In genomic region chr7:143261901-143262300, GRCh38 we compare ENCODE assay signal across 26 cellular contexts. TPM values are rescaled to one million over a fixed set of nuclear protein-coding genes. Genes with fewer than 3 reads are reported as not detected.
DNase-seq lines count a peak whose midpoint lies in the region; ATAC-seq and TF ChIP-seq lines count a peak whose summit lies in the region.
"Had no signal": no experiment of that assay in that cellular context is flagged by ENCODE, and none has a peak within 500 bp of the region (broad histone marks: within the 10 kb centered on the region; RNA-seq: fewer than 3 reads in every experiment).

No MANE protein-coding gene starts in this region.

- intact Hi-C loops in activated CD4-positive, alpha-beta T cell treated with anti-CD3 and anti-CD28 coated beads for 36 hours (cut with DNase I, micrococcal nuclease) = loop anchor here in 1 of 2 experiments (2.0 kb wide), 1 partner anchor 21 kb away; no protein-coding TSS in a partner anchor
- intact Hi-C loops in OCI-LY7 (cut with micrococcal nuclease; ENCODE audit: unreplicated experiment) = no loop called here

- POLR2A ChIA-PET in activated CD4-positive, alpha-beta T cell treated with anti-CD3 and anti-CD28 coated beads for 36 hours (lab: Charles Lee) = no interaction called here
- POLR2A ChIA-PET in OCI-LY7 (lab: Charles Lee) = interaction anchor here (2.3 kb wide), 1 partner anchor 30 kb away, joined by 12 read pairs; no protein-coding TSS in a partner anchor

- H3K4me3 Mint-ChIP-seq in activated CD4-positive, alpha-beta T cell treated with anti-CD3 and anti-CD28 coated beads for 36 hours = no peak overlapping the region
- H3K4me3 Mint-ChIP-seq in IgD-negative memory B cell (peak overlapping the region; percentile 34 to 97 (median 66)), nephron (peak overlapping the region; percentile 80 to 98 (median 91))
- peak overlapping the region; percentile 54 for H3K4me3 Mint-ChIP-seq in activated naive CD8-positive, alpha-beta T cell treated with anti-CD3 and anti-CD28 coated beads, Interleukin-2, amount 50 U/mL, for 24 hours

- H3K9me3 Mint-ChIP-seq in activated CD4-positive, alpha-beta T cell treated with anti-CD3 and anti-CD28 coated beads for 36 hours (ENCODE audit: low read depth) = no peaks in the 10 kb centered on the region
- no peaks in the 10 kb centered on the region for H3K9me3 Mint-ChIP-seq in IgD-negative memory B cell
- H3K9me3 Mint-ChIP-seq in activated naive CD8-positive, alpha-beta T cell treated with anti-CD3 and anti-CD28 coated beads, Interleukin-2, amount 50 U/mL, for 24 hours = no peaks in the 10 kb centered on the region
- no peaks in the 10 kb centered on the region for H3K9me3 Mint-ChIP-seq in nephron

- TF ChIP-seq CTCF in nephron (IDR thresholded peaks at IDR 0.05; ENCODE audit: unreplicated experiment in 3 of 3) (no peak), OCI-LY7 (conservative IDR thresholded peaks at IDR 0.05; ENCODE audit: low read length) (no peak)

- H3K9me3 ChIP-seq in OCI-LY7 (ENCODE audit: low read length) = no peaks in the 10 kb centered on the region
- H3K9me3 ChIP-seq: BLaER1 treated with 17β-estradiol and CSF1 and Interleukin-3, amounts not matched to agents 10 nM and 100 nM; esophagus squamous epithelium; lower lobe of right lung; spleen; upper lobe of left lung had no signal

- H3K4me3 ChIP-seq in OCI-LY7 (ENCODE audit: low read depth, low read length, poor library complexity, severe bottlenecking) = no peak overlapping the region
- H3K4me3 ChIP-seq: esophagus squamous epithelium, lower lobe of right lung had no signal

- H3K36me3 Mint-ChIP-seq in activated CD4-positive, alpha-beta T cell treated with anti-CD3 and anti-CD28 coated beads for 36 hours (ENCODE audit: low read depth) = peaks cover 28% of the 10 kb centered on the region
- no peaks in the 10 kb centered on the region for H3K36me3 Mint-ChIP-seq in IgD-negative memory B cell
- H3K36me3 Mint-ChIP-seq in activated naive CD8-positive, alpha-beta T cell treated with anti-CD3 and anti-CD28 coated beads, Interleukin-2, amount 50 U/mL, for 24 hours (ENCODE audit: low read depth) = peaks cover 16% of the 10 kb centered on the region
- H3K36me3 Mint-ChIP-seq in nephron (ENCODE audit: low read depth) = peaks cover 10% of the 10 kb centered on the region

- no peaks in the 10 kb centered on the region for H3K27me3 Mint-ChIP-seq in activated CD4-positive, alpha-beta T cell treated with anti-CD3 and anti-CD28 coated beads for 36 hours
- no peaks in the 10 kb centered on the region for H3K27me3 Mint-ChIP-seq in IgD-negative memory B cell
- H3K27me3 Mint-ChIP-seq in activated naive CD8-positive, alpha-beta T cell treated with anti-CD3 and anti-CD28 coated beads, Interleukin-2, amount 50 U/mL, for 24 hours = no peaks in the 10 kb centered on the region
- no peaks in the 10 kb centered on the region for H3K27me3 Mint-ChIP-seq in nephron (ENCODE audit: low read depth)

- H3K36me3 ChIP-seq in OCI-LY7 (ENCODE audit: insufficient read depth, low read length) = no peaks in the 10 kb centered on the region
- H3K36me3 ChIP-seq: brain microvascular endothelial cell had no signal

- H2AFZ ChIP-seq in OCI-LY7 (ENCODE audit: low read length) = no peak overlapping the region

- peak overlapping the region; percentile 98 for H3K27ac Mint-ChIP-seq in activated CD4-positive, alpha-beta T cell treated with anti-CD3 and anti-CD28 coated beads for 36 hours
- H3K27ac Mint-ChIP-seq in IgD-negative memory B cell (peak overlapping the region in 2 of 3 donors; percentile 27 to 84), nephron (peak overlapping the region in 1 of 3 experiments; percentile 72)
- peak overlapping the region; percentile 78 for H3K27ac Mint-ChIP-seq in activated naive CD8-positive, alpha-beta T cell treated with anti-CD3 and anti-CD28 coated beads, Interleukin-2, amount 50 U/mL, for 24 hours

- H4K20me1 ChIP-seq in OCI-LY7 (ENCODE audit: insufficient read depth, low read length) = no peaks in the 10 kb centered on the region

- no peak for ATAC-seq in activated CD4-positive, alpha-beta T cell treated with anti-CD3 and anti-CD28 coated beads for 36 hours
- no peak for ATAC-seq in activated naive CD8-positive, alpha-beta T cell treated with anti-CD3 and anti-CD28 coated beads, Interleukin-2, amount 50 U/mL, for 24 hours
- ATAC-seq: lower lobe of right lung had no signal

- no peaks in the 10 kb centered on the region for H3K79me2 ChIP-seq in OCI-LY7 (ENCODE audit: insufficient read depth, low read depth, low read length)

- H3K27ac ChIP-seq in OCI-LY7 (ENCODE audit: low read depth, low read length, poor library complexity, severe bottlenecking) = no peak overlapping the region
- H3K27ac ChIP-seq: brain microvascular endothelial cell had no signal

- BruUV-seq in OCI-LY7 (replicated peaks; lab: Mats Ljungman, UMichigan) = no TSS peak

- peaks cover 8% of the 10 kb centered on the region for H3K4me1 ChIP-seq in OCI-LY7 (ENCODE audit: insufficient read depth, low read length, poor library complexity, severe bottlenecking)

- H3K4me1 Mint-ChIP-seq in activated CD4-positive, alpha-beta T cell treated with anti-CD3 and anti-CD28 coated beads for 36 hours = peaks cover 66% of the 10 kb centered on the region
- H3K4me1 Mint-ChIP-seq in IgD-negative memory B cell (peaks cover 46 to 55% (median 51%) of the 10 kb centered on the region in 3 donors), nephron (peaks cover 17% of the 10 kb centered on the region)
- peaks cover 57% of the 10 kb centered on the region for H3K4me1 Mint-ChIP-seq in activated naive CD8-positive, alpha-beta T cell treated with anti-CD3 and anti-CD28 coated beads, Interleukin-2, amount 50 U/mL, for 24 hours

- no peak overlapping the region for H3K4me2 ChIP-seq in OCI-LY7 (ENCODE audit: low read length)

- H3K9me2 ChIP-seq in OCI-LY7 (ENCODE audit: insufficient read depth, low read length) = no peaks in the 10 kb centered on the region

- DNase-seq in activated CD4-positive, alpha-beta T cell treated with anti-CD3 and anti-CD28 coated beads for 36 hours = no peak
- no peak for DNase-seq in activated CD4-positive, alpha-beta T cell treated with anti-CD3 and anti-CD28 coated beads, Interleukin-2, amount 50 U/mL, for 4 hours
- DNase-seq in activated naive CD8-positive, alpha-beta T cell treated with anti-CD3 and anti-CD28 coated beads, Interleukin-2, amount 50 U/mL, for 24 hours = no peak
- no peak for DNase-seq in NCI-H226
- no peak for DNase-seq in OCI-LY7 (ENCODE audit: low spot score)
- no peak for DNase-seq in GM19240 (ENCODE audit: insufficient read length, low spot score)
- DNase-seq: activated CD4-positive, alpha-beta T cell treated with anti-CD3 and anti-CD28 coated beads, Interleukin-2, amount 50 U/mL, for 1 hour; activated gamma-delta T cell; brain microvascular endothelial cell; esophagus squamous epithelium; lower lobe of right lung; MV-4-11; NCI-H2029 treated with DMSO at 0.1 percent for 48 hours; NCI-H524 treated with DMSO at 0.1 percent for 48 hours; OCI-M1; SHP77 treated with DMSO at 0.1 percent for 48 hours; spleen; T-helper 9 cell; upper lobe of left lung had no signal

- CTCF ChIA-PET in activated CD4-positive, alpha-beta T cell treated with anti-CD3 and anti-CD28 coated beads for 36 hours (lab: Charles Lee) = interaction anchor here (0.8 to 2.4 kb wide), 7 partner anchors 12 to 155 kb away, joined by 3 to 11 read pairs (median 6); no protein-coding TSS in a partner anchor
- CTCF ChIA-PET in OCI-LY7 (lab: Charles Lee; ENCODE audit: unreplicated experiment) = interaction anchor here (0.6 kb wide), 1 partner anchor 11 kb away, joined by 3 read pairs; no protein-coding TSS in a partner anchor

RNA-seq across cellular contexts. Expression of gene GSTK1, which starts 1.3 kb away (rescaled TPM):
- 100 to 1,000 TPM; 176 to 219 TPM for total RNA-seq in activated CD4-positive, alpha-beta T cell treated with anti-CD3 and anti-CD28 coated beads for 36 hours
- polyA plus RNA-seq in IgD-negative memory B cell = 329 TPM
- 37.8 and 39.4 TPM in 2 replicates for total RNA-seq in OCI-LY7 (2014; rRNA removed; shearing (Covaris generic))
- total RNA-seq in OCI-LY7 (2022) = 41.6 and 44.5 TPM in 2 replicates

RNA-seq across cellular contexts. Expression of gene TMEM139, which starts 22.9 kb away (rescaled TPM):
- 1 to 10 TPM; 1.2 to 2.3 TPM for total RNA-seq in activated CD4-positive, alpha-beta T cell treated with anti-CD3 and anti-CD28 coated beads for 36 hours
- not detected for polyA plus RNA-seq in IgD-negative memory B cell
- not detected in 2 replicates for total RNA-seq in OCI-LY7 (2014; rRNA removed; shearing (Covaris generic))
- total RNA-seq in OCI-LY7 (2022) = 0.46 and 0.48 TPM in 2 replicates
- total RNA-seq: pulmonary artery endothelial cell had no signal

RNA-seq across cellular contexts. Expression of gene CASP2, which starts 26.2 kb away (rescaled TPM):
- total RNA-seq in activated CD4-positive, alpha-beta T cell treated with anti-CD3 and anti-CD28 coated beads for 36 hours = 100 to 1,000 TPM in 1 of 2 experiments, 10 to 100 TPM in 1; 91.1 to 106 TPM
- 23.7 TPM for polyA plus RNA-seq in IgD-negative memory B cell
- total RNA-seq in OCI-LY7 (2014; rRNA removed; shearing (Covaris generic)) = 27.2 and 33.9 TPM in 2 replicates
- 60.5 and 61.6 TPM in 2 replicates for total RNA-seq in OCI-LY7 (2022)

RNA-seq across cellular contexts. Expression of gene TAS2R40, which starts 40.1 kb away (rescaled TPM):
- total RNA-seq in activated CD4-positive, alpha-beta T cell treated with anti-CD3 and anti-CD28 coated beads for 36 hours = not detected
- polyA plus RNA-seq in IgD-negative memory B cell = not detected
- not detected in 2 replicates for total RNA-seq in OCI-LY7 (2014; rRNA removed; shearing (Covaris generic))
- total RNA-seq in OCI-LY7 (2022) = not detected in 2 replicates
- total RNA-seq: A172, esophagus squamous epithelium, H4, lower lobe of right lung, myocyte, pulmonary artery endothelial cell, spleen, upper lobe of left lung had no signal
- polyA plus RNA-seq: spleen had no signal

RNA-seq across cellular contexts. Expression of gene CLCN1, which starts 54.0 kb away (rescaled TPM):
- under 1 TPM; 0.07 to 0.09 TPM for total RNA-seq in activated CD4-positive, alpha-beta T cell treated with anti-CD3 and anti-CD28 coated beads for 36 hours
- not detected for polyA plus RNA-seq in IgD-negative memory B cell
- not detected in 2 replicates for total RNA-seq in OCI-LY7 (2014; rRNA removed; shearing (Covaris generic))
- not detected in 2 replicates for total RNA-seq in OCI-LY7 (2022)
- total RNA-seq: A172, H4, lower lobe of right lung, myocyte, pulmonary artery endothelial cell had no signal
